ENCODE assay signal across 33 cellular contexts in the genomic region with DNA sequence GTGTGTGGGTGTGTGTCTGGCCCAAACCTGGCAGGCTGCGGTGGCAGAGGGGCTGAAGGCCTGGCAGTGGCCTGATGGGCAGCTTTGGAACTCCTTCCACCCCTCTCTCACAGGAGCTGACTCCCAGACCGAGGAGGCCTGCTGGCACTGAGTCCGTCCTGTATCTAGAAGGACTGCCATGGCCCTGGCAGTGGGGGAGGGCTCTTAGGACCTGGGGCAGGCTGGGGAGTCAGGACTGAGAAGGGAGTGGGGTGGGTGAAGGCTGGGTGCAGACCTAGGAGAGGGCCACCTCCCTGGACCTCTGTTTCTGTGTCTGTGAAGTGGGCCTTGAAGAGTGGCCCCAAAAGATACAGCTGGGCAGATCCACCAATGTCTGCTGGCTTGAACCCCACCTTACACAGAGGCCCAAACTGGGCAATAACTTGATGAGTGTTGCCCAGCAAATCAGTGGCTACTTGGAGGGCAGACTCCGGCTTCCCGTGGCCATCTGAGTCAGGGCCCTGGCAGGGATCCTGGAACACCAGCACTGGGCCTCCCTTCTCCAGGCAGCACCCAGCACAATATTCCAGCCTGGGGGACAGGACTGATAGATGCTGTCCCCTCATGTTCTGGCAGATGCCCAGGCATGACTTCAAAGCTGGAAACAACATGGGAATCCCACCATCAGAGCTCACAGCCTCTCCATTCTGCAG. TPM values are rescaled to one million over a fixed set of nuclear protein-coding genes. Genes with fewer than 3 reads are reported as not detected.
DNase-seq lines count a peak whose midpoint lies in the region; ATAC-seq and TF ChIP-seq lines count a peak whose summit lies in the region.
"Had no signal": no experiment of that assay in that cellular context is flagged by ENCODE, and none has a peak within 500 bp of the region (broad histone marks: within the 10 kb centered on the region; RNA-seq: fewer than 3 reads in every experiment).

No MANE protein-coding gene starts in this region.

- H3K27me3 ChIP-seq in osteoblast (ENCODE audit: insufficient read depth, low read length), result peaks cover 26% of the 10 kb centered on the region
- H3K27me3 ChIP-seq in upper lobe of left lung, result no peaks in the 10 kb centered on the region
- H3K27me3 ChIP-seq in H7 (ENCODE audit: control insufficient read depth, insufficient read depth, low read length), result no peaks in the 10 kb centered on the region
- H3K27me3 ChIP-seq: right lobe of liver had no signal

- TF ChIP-seq POLR2A in upper lobe of left lung (IDR thresholded peaks at IDR 0.05), result no peak

- DNase-seq in HCEC 1CT, result peak; percentile 27
- peak; percentile 63 for DNase-seq in coronary artery (ENCODE audit: low spot score)
- DNase-seq in osteoblast (ENCODE audit: insufficient read length, low spot score, missing footprints), result peak; percentile 58
- DNase-seq in upper lobe of left lung, result peak in 1 of 2 donors; percentile 39
- DNase-seq in DMS79 (lab: John Stamatoyannopoulos, UW), result no peak
- DNase-seq in H7, result no peak
- no peak for DNase-seq in foreskin melanocyte
- DNase-seq: activated CD4-positive, alpha-beta T cell treated with anti-CD3 and anti-CD28 coated beads, Interleukin-2, amount 50 U/mL, for 1 hour; activated CD8-positive, alpha-beta memory T cell treated with anti-CD3 and anti-CD28 coated beads, Interleukin-2, amount 10 ng/mL, durations not matched to agents 7 days and 5 days; activated naive CD4-positive, alpha-beta T cell; activated T-cell treated with anti-CD3 and anti-CD28 coated beads, Interleukin-2, amount 50 U/mL, for 48 hours; DMS79 treated with DMSO at 0.1 percent for 48 hours; effector CD8-positive, alpha-beta T cell; foreskin keratinocyte; IMR-90; mucosa of descending colon; NCI-H1092 treated with DMSO at 0.1 percent for 48 hours; NCI-H187 treated with DMSO at 0.1 percent for 48 hours; NCI-H2171 treated with DMSO at 0.1 percent for 48 hours; NCI-H524 treated with DMSO at 0.1 percent for 48 hours; nephron progenitor cell; posterior cingulate gyrus; SIG-M5; stimulated activated CD4-positive, alpha-beta T cell treated with anti-CD3 and anti-CD28 coated beads, Interleukin-4, amount 100 ng/mL, for 4 hours; stimulated activated naive CD4-positive, alpha-beta T cell; SW 1271; T1000 had no signal

- H3K4me1 ChIP-seq in osteoblast (ENCODE audit: insufficient read depth, low read length), result no peaks in the 10 kb centered on the region
- H3K4me1 ChIP-seq in upper lobe of left lung, result no peaks in the 10 kb centered on the region
- H3K4me1 ChIP-seq: foreskin keratinocyte, right lobe of liver had no signal

- H3K79me2 ChIP-seq in osteoblast (ENCODE audit: insufficient read depth, low read length), result no peaks in the 10 kb centered on the region

- H3K27ac ChIP-seq in coronary artery (no peak overlapping the region), osteoblast (ENCODE audit: low read depth, low read length) (no peak overlapping the region), upper lobe of left lung (no peak overlapping the region)
- H3K27ac ChIP-seq: C4-2B, epithelial cell of prostate, foreskin keratinocyte, right lobe of liver had no signal

- H4K20me1 ChIP-seq in osteoblast (ENCODE audit: insufficient read depth, low read length), result no peaks in the 10 kb centered on the region

- ATAC-seq in upper lobe of left lung (ENCODE audit: low FRiP score in 2 of 2), result peak; percentile 5 to 29
- ATAC-seq: activated CD8-positive, alpha-beta memory T cell treated with anti-CD3 and anti-CD28 coated beads, Interleukin-2, amount 10 ng/mL, durations not matched to agents 7 days and 5 days; foreskin keratinocyte; mucosa of descending colon; Panc1; WTC11 had no signal

- TF ChIP-seq EP300 in upper lobe of left lung (IDR thresholded peaks at IDR 0.05), result no peak

- TF ChIP-seq CTCF in coronary artery (IDR thresholded peaks at IDR 0.05) (no peak), osteoblast (IDR thresholded peaks at IDR 0.05; ENCODE audit: extremely low read depth, low read depth, low read length) (no peak), upper lobe of left lung (IDR thresholded peaks at IDR 0.05) (no peak)

- no peak overlapping the region for H3K4me2 ChIP-seq in osteoblast (ENCODE audit: insufficient read depth, low read length)

- no peak overlapping the region for H2AFZ ChIP-seq in osteoblast (ENCODE audit: low read length)

- H3K9me3 ChIP-seq in osteoblast (ENCODE audit: low read depth, low read length), result no peaks in the 10 kb centered on the region
- no peaks in the 10 kb centered on the region for H3K9me3 ChIP-seq in upper lobe of left lung
- H3K9me3 ChIP-seq: mucosa of descending colon, right lobe of liver had no signal

- 90 to 91% methylated on average over 5 of the region's 5 CpGs for WGBS in upper lobe of left lung, 2 donors

- H3K36me3 ChIP-seq in osteoblast (ENCODE audit: insufficient read depth, low read length) (no peaks in the 10 kb centered on the region), upper lobe of left lung (no peaks in the 10 kb centered on the region), H7 (replicated peaks; ENCODE audit: control insufficient read depth, insufficient read depth, low read length) (no peaks in the 10 kb centered on the region)
- H3K36me3 ChIP-seq: right lobe of liver had no signal

- H3K4me3 ChIP-seq in coronary artery (no peak overlapping the region), osteoblast (ENCODE audit: insufficient read depth, low read length) (no peak overlapping the region), upper lobe of left lung (no peak overlapping the region), H7 (ENCODE audit: insufficient read depth, low read depth, low read length) (no peak overlapping the region)
- H3K4me3 ChIP-seq: lung, mucosa of descending colon, right lobe of liver had no signal

RNA-seq across cellular contexts. Expression of a gene that starts 46.7 kb away (rescaled TPM):
- total RNA-seq in osteoblast (35.4 and 39.1 TPM in 2 replicates), upper lobe of left lung (10 to 100 TPM; 53.4 to 79.6 (median 66.6) TPM)
- total RNA-seq in H7 (2014; rRNA removed; shearing (Covaris generic)), result 58.9 and 72.8 TPM in 2 replicates

RNA-seq across cellular contexts. Expression of a gene that starts 53.3 kb away (rescaled TPM):
- not detected in 2 replicates for total RNA-seq in osteoblast
- total RNA-seq in upper lobe of left lung, result 1 to 10 TPM in 2 of 6 donors, under 1 TPM in 2, not detected in 2; 0.66 to 1.2 (median 0.95) TPM
- total RNA-seq in H7 (2014; rRNA removed; shearing (Covaris generic)), result 205 and 219 TPM in 2 replicates
- total RNA-seq: activated CD8-positive, alpha-beta memory T cell treated with anti-CD3 and anti-CD28 coated beads, Interleukin-2, amount 10 ng/mL, durations not matched to agents 7 days and 5 days; right lobe of liver had no signal

Comparison
In these comparisons a context has a peak if more than half of its experiments do, and no peak if none do; other contexts are left out.
1. DNase-seq: peak in HCEC 1CT (single experiment), coronary artery (single experiment) and osteoblast (single experiment); none in DMS79 (single experiment), H7 (single experiment) and foreskin melanocyte (single experiment).
2. RNA of a gene that starts 53.3 kb away (total RNA-seq): 205 to 219 TPM in H7; 0.66 to 1.2 TPM in upper lobe of left lung and not detected in osteoblast; every median in the first group is over 10 times any median in the second.